2 cellular contexts compared by ENCODE assay signal in the genomic region with DNA sequence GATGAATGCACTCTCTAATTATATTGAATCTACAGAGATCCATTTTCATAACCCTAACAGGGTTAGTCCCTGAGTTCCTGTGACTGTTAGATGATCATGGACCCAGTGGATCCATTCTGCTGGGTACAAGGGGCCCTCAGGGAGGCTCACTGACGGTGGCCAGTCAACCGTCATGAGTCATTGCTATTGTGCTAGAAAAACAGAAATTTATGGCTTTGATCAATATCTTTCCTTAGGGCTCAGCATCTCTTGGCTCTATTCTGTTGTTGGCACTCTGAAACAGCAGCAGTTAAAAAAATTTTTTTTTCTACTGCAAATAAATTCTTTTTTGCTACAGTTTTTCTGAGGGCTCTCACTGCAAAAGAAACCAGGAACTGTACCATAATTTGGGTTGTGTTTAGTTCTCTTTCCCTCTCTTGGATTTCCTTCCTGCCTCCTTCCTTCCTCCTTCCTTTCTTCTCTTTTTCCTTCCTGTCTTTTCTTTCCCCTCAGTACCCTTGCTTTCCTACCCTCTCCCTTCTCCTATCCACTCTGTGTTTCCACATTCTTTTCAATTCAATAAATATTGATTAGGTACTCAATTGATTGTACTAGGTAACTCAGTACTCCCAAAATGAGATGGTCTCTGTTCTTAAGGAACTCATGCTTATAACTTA.
TF ChIP-seq lines count a peak whose summit lies in the region.

No MANE protein-coding gene starts in this region.

TF ChIP-seq in GM23338, 12 proteins besides CTCF, POLR2A, EP300 and RAD21:
- TF ChIP-seq POLR2AphosphoS5 (IDR thresholded peaks at IDR 0.05; ENCODE audit: low read depth) = no peak
- no peak for TF ChIP-seq EZH2 (IDR thresholded peaks at IDR 0.05; ENCODE audit: low read depth, unreplicated experiment)
- no peak for TF ChIP-seq REST (IDR thresholded peaks at IDR 0.05; ENCODE audit: unreplicated experiment)
- TF ChIP-seq ZNF114 (CRISPR knock-in tag; IDR thresholded peaks at IDR 0.05) = no peak

TF ChIP-seq in K562, 482 proteins besides CTCF, POLR2A, EP300 and RAD21:
- TF ChIP-seq MAZ (CRISPR knock-in tag; conservative IDR thresholded peaks at IDR 0.05 in 1 of 2, IDR thresholded peaks at IDR 0.05 in 1 of 2) (no peak), PATZ1 (CRISPR knock-in tag; IDR thresholded peaks at IDR 0.05; ENCODE audit: borderline replicate concordance) (no peak), ZNF696 (CRISPR knock-in tag; conservative IDR thresholded peaks at IDR 0.05) (no peak), CBX5 (IDR thresholded peaks at IDR 0.05; ENCODE audit: borderline replicate concordance, low read depth) (no peak), ZNF444 (CRISPR knock-in tag; IDR thresholded peaks at IDR 0.05) (no peak), KDM1A (IDR thresholded peaks at IDR 0.05) (no peak), MEIS2 (IDR thresholded peaks at IDR 0.05; ENCODE audit: partially characterized antibody) (peak; percentile 50), ZNF75A (CRISPR knock-in tag; IDR thresholded peaks at IDR 0.05) (no peak), MCM2 (IDR thresholded peaks at IDR 0.05; ENCODE audit: low read depth) (no peak), TAF1 (IDR thresholded peaks at IDR 0.05; ENCODE audit: control insufficient read depth, extremely low read depth, insufficient read depth, low read length, severe bottlenecking) (no peak), JUND (IDR thresholded peaks at IDR 0.05; ENCODE audit: borderline replicate concordance, low read depth, low read length) (0 out of 2 replicates have a peak, but pooled peaks have one; percentile 10), JUND (tag; IDR thresholded peaks at IDR 0.05; ENCODE audit: borderline replicate concordance, low read depth, low read length) (peak; percentile 39; the same call in 2 of the 3 replicates), ZNF512 (tag; IDR thresholded peaks at IDR 0.05) (no peak), GTF2A2 (tag; IDR thresholded peaks at IDR 0.05) (no peak), POLR2G (IDR thresholded peaks at IDR 0.05; ENCODE audit: low read depth, low read length) (no peak), NR2C1 (IDR thresholded peaks at IDR 0.05) (no peak), NR2C1 (tag; IDR thresholded peaks at IDR 0.05) (no peak), EGR1 (conservative IDR thresholded peaks at IDR 0.05) (no peak), HDAC6 (IDR thresholded peaks at IDR 0.05; ENCODE audit: low read depth, low read length) (no peak), MECOM (CRISPR knock-in tag; IDR thresholded peaks at IDR 0.05) (no peak), XRCC4 (IDR thresholded peaks at IDR 0.05; ENCODE audit: extremely low read depth, insufficient read depth, insufficient read length) (no peak), ERF (CRISPR knock-in tag; IDR thresholded peaks at IDR 0.05) (no peak), KAT7 (CRISPR knock-in tag; IDR thresholded peaks at IDR 0.05; ENCODE audit: borderline replicate concordance) (no peak), FOSL1 (tag; conservative IDR thresholded peaks at IDR 0.05) (peak; percentile 77), POLR2H (tag; IDR thresholded peaks at IDR 0.05; ENCODE audit: low read depth) (no peak), TSHZ1 (CRISPR knock-in tag; IDR thresholded peaks at IDR 0.05) (no peak), CREB1 (IDR thresholded peaks at IDR 0.05) (no peak), CREB1 (CRISPR knock-in tag; IDR thresholded peaks at IDR 0.05) (no peak), RBM34 (IDR thresholded peaks at IDR 0.05; ENCODE audit: borderline replicate concordance, insufficient read depth, low read length) (no peak), HEY1 (CRISPR knock-in tag; IDR thresholded peaks at IDR 0.05; ENCODE audit: borderline replicate concordance) (no peak), PHF8 (IDR thresholded peaks at IDR 0.05; ENCODE audit: borderline replicate concordance, low read length) (no peak)
- TF ChIP-seq, protein P1, sequence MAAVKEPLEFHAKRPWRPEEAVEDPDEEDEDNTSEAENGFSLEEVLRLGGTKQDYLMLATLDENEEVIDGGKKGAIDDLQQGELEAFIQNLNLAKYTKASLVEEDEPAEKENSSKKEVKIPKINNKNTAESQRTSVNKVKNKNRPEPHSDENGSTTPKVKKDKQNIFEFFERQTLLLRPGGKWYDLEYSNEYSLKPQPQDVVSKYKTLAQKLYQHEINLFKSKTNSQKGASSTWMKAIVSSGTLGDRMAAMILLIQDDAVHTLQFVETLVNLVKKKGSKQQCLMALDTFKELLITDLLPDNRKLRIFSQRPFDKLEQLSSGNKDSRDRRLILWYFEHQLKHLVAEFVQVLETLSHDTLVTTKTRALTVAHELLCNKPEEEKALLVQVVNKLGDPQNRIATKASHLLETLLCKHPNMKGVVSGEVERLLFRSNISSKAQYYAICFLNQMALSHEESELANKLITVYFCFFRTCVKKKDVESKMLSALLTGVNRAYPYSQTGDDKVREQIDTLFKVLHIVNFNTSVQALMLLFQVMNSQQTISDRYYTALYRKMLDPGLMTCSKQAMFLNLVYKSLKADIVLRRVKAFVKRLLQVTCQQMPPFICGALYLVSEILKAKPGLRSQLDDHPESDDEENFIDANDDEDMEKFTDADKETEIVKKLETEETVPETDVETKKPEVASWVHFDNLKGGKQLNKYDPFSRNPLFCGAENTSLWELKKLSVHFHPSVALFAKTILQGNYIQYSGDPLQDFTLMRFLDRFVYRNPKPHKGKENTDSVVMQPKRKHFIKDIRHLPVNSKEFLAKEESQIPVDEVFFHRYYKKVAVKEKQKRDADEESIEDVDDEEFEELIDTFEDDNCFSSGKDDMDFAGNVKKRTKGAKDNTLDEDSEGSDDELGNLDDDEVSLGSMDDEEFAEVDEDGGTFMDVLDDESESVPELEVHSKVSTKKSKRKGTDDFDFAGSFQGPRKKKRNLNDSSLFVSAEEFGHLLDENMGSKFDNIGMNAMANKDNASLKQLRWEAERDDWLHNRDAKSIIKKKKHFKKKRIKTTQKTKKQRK (IDR thresholded peaks at IDR 0.05; ENCODE audit: borderline replicate concordance, low read depth, low read length) = no peak
- TF ChIP-seq, protein P2, sequence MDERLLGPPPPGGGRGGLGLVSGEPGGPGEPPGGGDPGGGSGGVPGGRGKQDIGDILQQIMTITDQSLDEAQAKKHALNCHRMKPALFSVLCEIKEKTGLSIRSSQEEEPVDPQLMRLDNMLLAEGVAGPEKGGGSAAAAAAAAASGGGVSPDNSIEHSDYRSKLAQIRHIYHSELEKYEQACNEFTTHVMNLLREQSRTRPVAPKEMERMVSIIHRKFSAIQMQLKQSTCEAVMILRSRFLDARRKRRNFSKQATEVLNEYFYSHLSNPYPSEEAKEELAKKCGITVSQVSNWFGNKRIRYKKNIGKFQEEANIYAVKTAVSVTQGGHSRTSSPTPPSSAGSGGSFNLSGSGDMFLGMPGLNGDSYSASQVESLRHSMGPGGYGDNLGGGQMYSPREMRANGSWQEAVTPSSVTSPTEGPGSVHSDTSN (CRISPR knock-in tag; IDR thresholded peaks at IDR 0.05; ENCODE audit: low read depth) = no peak
- TF ChIP-seq, protein P2 (tag; conservative IDR thresholded peaks at IDR 0.05; ENCODE audit: low read depth) = peak; percentile 78
TF ChIP-seq in K562: peak in this region for 4.
